Comparison of ENCODE assay signal across 2 cellular contexts in the genomic region with DNA sequence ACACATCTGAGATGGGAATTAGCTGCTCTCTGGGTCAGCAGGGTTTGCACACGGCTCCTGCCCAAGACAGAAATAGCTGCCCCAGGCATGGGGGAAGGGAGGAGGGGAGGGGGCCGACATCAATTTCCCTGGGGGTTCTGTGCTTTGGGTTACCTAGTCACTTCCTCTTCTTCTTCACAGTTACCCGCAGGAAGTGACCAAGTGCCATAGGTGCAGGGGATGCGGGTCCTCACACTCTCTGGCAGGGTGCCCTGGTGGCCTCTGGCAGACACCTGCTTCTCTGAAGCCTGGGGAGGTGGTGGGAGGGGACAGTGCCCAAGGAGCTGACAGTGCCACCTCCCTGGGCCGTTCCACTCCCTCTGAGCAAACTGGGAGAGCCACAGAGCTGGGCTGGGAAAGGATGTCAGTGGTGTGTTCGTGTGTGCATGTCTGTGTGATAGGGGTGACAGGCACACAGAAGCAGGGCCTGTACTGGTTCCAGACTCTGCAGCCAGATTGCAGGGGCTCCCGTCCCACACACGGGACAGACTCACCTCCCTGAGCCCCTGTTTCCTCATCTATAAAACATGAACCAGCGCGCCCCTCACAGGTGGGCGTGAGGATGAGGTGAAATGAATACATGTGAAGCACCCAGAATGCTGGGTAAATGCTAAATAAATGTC.
TF ChIP-seq lines count a peak whose summit lies in the region.

No MANE protein-coding gene starts in this region.

TF ChIP-seq in SK-N-SH, 30 proteins besides CTCF, POLR2A, EP300 and RAD21 (continued from another document):
- TF ChIP-seq, protein P1, sequence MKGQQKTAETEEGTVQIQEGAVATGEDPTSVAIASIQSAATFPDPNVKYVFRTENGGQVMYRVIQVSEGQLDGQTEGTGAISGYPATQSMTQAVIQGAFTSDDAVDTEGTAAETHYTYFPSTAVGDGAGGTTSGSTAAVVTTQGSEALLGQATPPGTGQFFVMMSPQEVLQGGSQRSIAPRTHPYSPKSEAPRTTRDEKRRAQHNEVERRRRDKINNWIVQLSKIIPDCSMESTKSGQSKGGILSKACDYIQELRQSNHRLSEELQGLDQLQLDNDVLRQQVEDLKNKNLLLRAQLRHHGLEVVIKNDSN (IDR thresholded peaks at IDR 0.05; ENCODE audit: borderline replicate concordance, low read depth) = no peak
- TF ChIP-seq SIN3A (IDR thresholded peaks at IDR 0.05; ENCODE audit: borderline replicate concordance, low read depth, low read length) (no peak), FOXM1 (IDR thresholded peaks at IDR 0.05; ENCODE audit: low read depth) (no peak), FOXJ3 (CRISPR knock-in tag; IDR thresholded peaks at IDR 0.05) (no peak)

TF ChIP-seq in SK-N-SH treated with all-trans-retinoic acid at 6 μM for 48 hours, 23 proteins besides CTCF, POLR2A, EP300 and RAD21:
- TF ChIP-seq, protein P2, sequence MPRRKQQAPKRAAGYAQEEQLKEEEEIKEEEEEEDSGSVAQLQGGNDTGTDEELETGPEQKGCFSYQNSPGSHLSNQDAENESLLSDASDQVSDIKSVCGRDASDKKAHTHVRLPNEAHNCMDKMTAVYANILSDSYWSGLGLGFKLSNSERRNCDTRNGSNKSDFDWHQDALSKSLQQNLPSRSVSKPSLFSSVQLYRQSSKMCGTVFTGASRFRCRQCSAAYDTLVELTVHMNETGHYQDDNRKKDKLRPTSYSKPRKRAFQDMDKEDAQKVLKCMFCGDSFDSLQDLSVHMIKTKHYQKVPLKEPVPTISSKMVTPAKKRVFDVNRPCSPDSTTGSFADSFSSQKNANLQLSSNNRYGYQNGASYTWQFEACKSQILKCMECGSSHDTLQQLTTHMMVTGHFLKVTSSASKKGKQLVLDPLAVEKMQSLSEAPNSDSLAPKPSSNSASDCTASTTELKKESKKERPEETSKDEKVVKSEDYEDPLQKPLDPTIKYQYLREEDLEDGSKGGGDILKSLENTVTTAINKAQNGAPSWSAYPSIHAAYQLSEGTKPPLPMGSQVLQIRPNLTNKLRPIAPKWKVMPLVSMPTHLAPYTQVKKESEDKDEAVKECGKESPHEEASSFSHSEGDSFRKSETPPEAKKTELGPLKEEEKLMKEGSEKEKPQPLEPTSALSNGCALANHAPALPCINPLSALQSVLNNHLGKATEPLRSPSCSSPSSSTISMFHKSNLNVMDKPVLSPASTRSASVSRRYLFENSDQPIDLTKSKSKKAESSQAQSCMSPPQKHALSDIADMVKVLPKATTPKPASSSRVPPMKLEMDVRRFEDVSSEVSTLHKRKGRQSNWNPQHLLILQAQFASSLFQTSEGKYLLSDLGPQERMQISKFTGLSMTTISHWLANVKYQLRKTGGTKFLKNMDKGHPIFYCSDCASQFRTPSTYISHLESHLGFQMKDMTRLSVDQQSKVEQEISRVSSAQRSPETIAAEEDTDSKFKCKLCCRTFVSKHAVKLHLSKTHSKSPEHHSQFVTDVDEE (CRISPR knock-in tag; IDR thresholded peaks at IDR 0.05) = no peak
- TF ChIP-seq CSDC2 (CRISPR knock-in tag; IDR thresholded peaks at IDR 0.05) (no peak), GLIS3 (CRISPR knock-in tag; IDR thresholded peaks at IDR 0.05) (no peak), ISL1 (CRISPR knock-in tag; IDR thresholded peaks at IDR 0.05) (no peak), ZNF70 (CRISPR knock-in tag; IDR thresholded peaks at IDR 0.05) (no peak), OSR1 (CRISPR knock-in tag; IDR thresholded peaks at IDR 0.05) (no peak), ARNTL (CRISPR knock-in tag; IDR thresholded peaks at IDR 0.05; ENCODE audit: borderline replicate concordance, low read depth) (no peak), ESRRG (CRISPR knock-in tag; IDR thresholded peaks at IDR 0.05) (no peak)
- TF ChIP-seq, protein P3, sequence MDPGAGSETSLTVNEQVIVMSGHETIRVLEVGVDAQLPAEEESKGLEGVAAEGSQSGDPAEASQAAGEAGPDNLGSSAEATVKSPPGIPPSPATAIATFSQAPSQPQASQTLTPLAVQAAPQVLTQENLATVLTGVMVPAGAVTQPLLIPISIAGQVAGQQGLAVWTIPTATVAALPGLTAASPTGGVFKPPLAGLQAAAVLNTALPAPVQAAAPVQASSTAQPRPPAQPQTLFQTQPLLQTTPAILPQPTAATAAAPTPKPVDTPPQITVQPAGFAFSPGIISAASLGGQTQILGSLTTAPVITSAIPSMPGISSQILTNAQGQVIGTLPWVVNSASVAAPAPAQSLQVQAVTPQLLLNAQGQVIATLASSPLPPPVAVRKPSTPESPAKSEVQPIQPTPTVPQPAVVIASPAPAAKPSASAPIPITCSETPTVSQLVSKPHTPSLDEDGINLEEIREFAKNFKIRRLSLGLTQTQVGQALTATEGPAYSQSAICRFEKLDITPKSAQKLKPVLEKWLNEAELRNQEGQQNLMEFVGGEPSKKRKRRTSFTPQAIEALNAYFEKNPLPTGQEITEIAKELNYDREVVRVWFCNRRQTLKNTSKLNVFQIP (CRISPR knock-in tag; IDR thresholded peaks at IDR 0.05; ENCODE audit: borderline replicate concordance, low read depth) = no peak
- TF ChIP-seq, protein P4, sequence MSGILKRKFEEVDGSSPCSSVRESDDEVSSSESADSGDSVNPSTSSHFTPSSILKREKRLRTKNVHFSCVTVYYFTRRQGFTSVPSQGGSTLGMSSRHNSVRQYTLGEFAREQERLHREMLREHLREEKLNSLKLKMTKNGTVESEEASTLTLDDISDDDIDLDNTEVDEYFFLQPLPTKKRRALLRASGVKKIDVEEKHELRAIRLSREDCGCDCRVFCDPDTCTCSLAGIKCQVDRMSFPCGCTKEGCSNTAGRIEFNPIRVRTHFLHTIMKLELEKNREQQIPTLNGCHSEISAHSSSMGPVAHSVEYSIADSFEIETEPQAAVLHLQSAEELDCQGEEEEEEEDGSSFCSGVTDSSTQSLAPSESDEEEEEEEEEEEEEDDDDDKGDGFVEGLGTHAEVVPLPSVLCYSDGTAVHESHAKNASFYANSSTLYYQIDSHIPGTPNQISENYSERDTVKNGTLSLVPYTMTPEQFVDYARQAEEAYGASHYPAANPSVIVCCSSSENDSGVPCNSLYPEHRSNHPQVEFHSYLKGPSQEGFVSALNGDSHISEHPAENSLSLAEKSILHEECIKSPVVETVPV (CRISPR knock-in tag; IDR thresholded peaks at IDR 0.05) = no peak
TF ChIP-seq in SK-N-SH treated with all-trans-retinoic acid at 6 μM for 48 hours: peak in this region for 0.
